1 cellular context compared by ENCODE assay signal in genomic region chr17:36661688-36662087, GRCh38.
TF ChIP-seq lines count a peak whose summit lies in the region.

No MANE protein-coding gene starts in this region.

TF ChIP-seq in GM12878, 131 proteins besides CTCF, POLR2A, EP300 and RAD21 (continued from another document):
- TF ChIP-seq BCL3 (IDR thresholded peaks at IDR 0.05; ENCODE audit: borderline replicate concordance, insufficient read depth, low read depth, low read length, poor library complexity, severe bottlenecking), result peak; percentile 24
